26 cellular contexts compared by ENCODE assay signal in the genomic region with DNA sequence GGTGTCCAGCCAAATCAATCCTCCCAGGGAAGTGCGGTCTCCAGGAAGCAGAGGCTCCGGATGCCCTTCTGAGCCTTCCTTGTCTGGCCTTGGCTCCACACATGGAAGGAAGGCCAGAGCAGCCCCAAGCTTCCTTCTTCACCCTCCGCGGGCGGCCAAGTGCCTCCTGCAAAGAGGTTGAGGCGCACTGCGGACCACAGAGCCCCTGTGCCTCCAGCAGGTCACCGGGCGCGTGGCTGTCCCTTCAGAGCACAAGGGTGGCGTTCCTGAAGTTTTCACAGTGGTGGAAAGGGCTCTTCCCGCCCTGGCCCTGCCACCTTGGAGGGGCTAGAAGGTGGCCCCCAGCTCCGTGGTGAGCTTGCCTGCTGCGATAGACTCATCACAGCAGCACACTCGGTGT.
"Had no signal": no experiment of that assay in that cellular context is flagged by ENCODE, and none has a peak within 500 bp of the region (broad histone marks: within the 10 kb centered on the region; RNA-seq: fewer than 3 reads in every experiment).

No MANE protein-coding gene starts in this region.

- H3K4me1 ChIP-seq: parathyroid adenoma, psoas muscle, right lobe of liver, sigmoid colon, stomach, thyroid gland, tibial nerve, upper lobe of right lung, uterus had no signal

- H3K27me3 ChIP-seq: ovary, right lobe of liver, sigmoid colon, stomach, thyroid gland, tibial nerve, upper lobe of right lung, uterus had no signal

- ATAC-seq: naive thymus-derived CD8-positive, alpha-beta T cell; natural killer cell treated with Interleukin-12 subunit alpha and Interleukin-12 subunit beta and Interleukin-15 and Interleukin-18, amount 100 ng/mL, for 72 hours; psoas muscle; right cardiac atrium; stimulated activated effector memory CD8-positive, alpha-beta T cell treated with anti-CD3 and anti-CD28 coated beads, Interleukin-12 subunit alpha, Interleukin-12 subunit beta, amount 100 ng/mL, for 72 hours; stimulated activated naive B cell treated with anti-CD40 and anti-IgM and Interleukin-4, amounts not matched to agents 10 μg/mL and 1 μg/mL and 100 μg/mL, for 72 hours; upper lobe of right lung had no signal

- H3K27ac ChIP-seq: ovary, parathyroid adenoma, psoas muscle, right lobe of liver, sigmoid colon, stomach, thoracic aorta, thyroid gland, tibial nerve, upper lobe of right lung, uterus had no signal

- H3K9me3 ChIP-seq: ovary, psoas muscle, right lobe of liver, sigmoid colon, stomach, thoracic aorta, thyroid gland, tibial nerve, upper lobe of right lung, uterus had no signal

- H3K79me2 ChIP-seq: parathyroid adenoma had no signal

- DNase-seq: naive B cell; naive thymus-derived CD8-positive, alpha-beta T cell; nephron progenitor cell; occipital lobe; ovary; posterior cingulate gyrus; psoas muscle; right cardiac atrium; right lobe of liver; sigmoid colon; small intestine; stimulated activated CD4-positive, alpha-beta T cell treated with anti-CD3 and anti-CD28 coated beads, Interleukin-15, amount 100 ng/mL, for 24 hours; stimulated activated CD4-positive, alpha-beta T cell treated with anti-CD3 and anti-CD28 coated beads, Interleukin-2, amount 100 ng/mL, for 24 hours; stimulated activated CD4-positive, alpha-beta T cell treated with anti-CD3 and anti-CD28 coated beads, Interleukin-2, amount 100 ng/mL, for 48 hours; stimulated activated CD4-positive, alpha-beta T cell treated with anti-CD3 and anti-CD28 coated beads, Interleukin-4, amount 100 ng/mL, for 24 hours; stimulated activated naive B cell treated with anti-CD40 and anti-IgM and Interleukin-4, amounts not matched to agents 10 μg/mL and 1 μg/mL and 100 μg/mL, for 72 hours; stimulated activated naive CD4-positive, alpha-beta T cell treated with Interleukin-2 at 50 U/mL for 16 hours; stomach; thyroid gland; upper lobe of right lung; uterus had no signal

- H3K36me3 ChIP-seq: ovary, right lobe of liver, sigmoid colon, stomach, thoracic aorta, thyroid gland, tibial nerve, upper lobe of right lung, uterus had no signal

- H2AFZ ChIP-seq: parathyroid adenoma had no signal

- H3K4me3 ChIP-seq: ovary, psoas muscle, right lobe of liver, sigmoid colon, stomach, thoracic aorta, thyroid gland, tibial nerve, upper lobe of right lung, uterus had no signal

- H3K9ac ChIP-seq: parathyroid adenoma had no signal

- FAIRE-seq: small intestine had no signal
